30 cellular contexts compared by ENCODE assay signal in the genomic region with DNA sequence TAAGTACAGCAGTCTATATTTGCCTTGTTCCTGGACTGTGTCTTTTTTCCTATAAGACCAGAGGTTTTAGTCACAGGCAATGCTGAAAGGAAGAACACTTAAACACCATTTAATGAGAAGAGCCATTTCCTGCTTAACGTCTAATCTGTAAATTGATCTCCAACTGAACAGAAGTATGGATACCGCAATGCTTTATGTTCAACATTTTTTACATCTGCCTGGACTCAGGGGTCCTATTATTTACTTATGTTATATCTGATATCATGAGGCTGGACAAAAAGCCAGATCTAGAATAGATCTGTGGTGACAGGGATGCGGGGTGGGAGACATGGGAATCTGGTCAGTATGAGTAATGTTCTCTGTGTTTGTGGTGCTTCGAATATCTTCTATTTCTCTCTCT.
"Had no signal": no experiment of that assay in that cellular context is flagged by ENCODE, and none has a peak within 500 bp of the region (broad histone marks: within the 10 kb centered on the region; RNA-seq: fewer than 3 reads in every experiment).

No MANE protein-coding gene starts in this region.

- H3K27ac ChIP-seq: gastroesophageal sphincter, hepatocyte, ovary, prostate gland, uterus had no signal

- H3K9me3 Mint-ChIP-seq: stimulated activated memory B cell treated with anti-CD40 and anti-IgM and Interleukin-4, amounts not matched to agents 10 μg/mL and 1 μg/mL and 100 μg/mL, for 72 hours; type B pancreatic cell had no signal

- H2AFZ ChIP-seq: hepatocyte had no signal

- H3K36me3 Mint-ChIP-seq: activated naive CD4-positive, alpha-beta T cell treated with anti-CD3 and anti-CD28 coated beads, Interleukin-2, amount 50 U/mL, for 24 hours; naive B cell; stimulated activated memory B cell treated with anti-CD40 and anti-IgM and Interleukin-4, amounts not matched to agents 10 μg/mL and 1 μg/mL and 100 μg/mL, for 72 hours; type B pancreatic cell had no signal

- H3K9me3 ChIP-seq: gastroesophageal sphincter, ovary, prostate gland, uterus had no signal

- H3K36me3 ChIP-seq: gastroesophageal sphincter, ovary, prostate gland, uterus had no signal

- H3K4me3 Mint-ChIP-seq: activated CD4-positive, alpha-beta T cell treated with anti-CD3 and anti-CD28 coated beads for 36 hours; activated naive CD4-positive, alpha-beta T cell treated with anti-CD3 and anti-CD28 coated beads, Interleukin-2, amount 50 U/mL, for 24 hours; activated naive CD8-positive, alpha-beta T cell treated with anti-CD3 and anti-CD28 coated beads, Interleukin-2, amount 50 U/mL, for 24 hours; activated T-cell treated with anti-CD3 and anti-CD28 coated beads, Interleukin-2, amount 50 U/mL, for 24 hours; naive B cell; stimulated activated memory B cell treated with anti-CD40 and anti-IgM and Interleukin-4, amounts not matched to agents 10 μg/mL and 1 μg/mL and 100 μg/mL, for 72 hours; stimulated activated naive CD8-positive, alpha-beta T cell treated with anti-CD3 and anti-CD28 coated beads, Interleukin-15, amount 100 ng/mL, for 72 hours; T-helper 2 cell treated with Interferon-gamma antibody and Interleukin-4, amounts not matched to agents 5 μg/mL and 100 μg/mL, for 36 hours; type B pancreatic cell had no signal

- H3K4me3 ChIP-seq: gastroesophageal sphincter, hepatocyte, ovary, prostate gland, uterus had no signal

- FAIRE-seq: endothelial cell of umbilical vein, small intestine had no signal

- H3K79me2 ChIP-seq: hepatocyte had no signal

- H3K27me3 Mint-ChIP-seq: activated CD4-positive, alpha-beta T cell treated with anti-CD3 and anti-CD28 coated beads for 36 hours; activated naive CD4-positive, alpha-beta T cell treated with anti-CD3 and anti-CD28 coated beads, Interleukin-2, amount 50 U/mL, for 24 hours; activated naive CD8-positive, alpha-beta T cell treated with anti-CD3 and anti-CD28 coated beads, Interleukin-2, amount 50 U/mL, for 24 hours; activated T-cell treated with anti-CD3 and anti-CD28 coated beads, Interleukin-2, amount 50 U/mL, for 24 hours; naive B cell; stimulated activated memory B cell treated with anti-CD40 and anti-IgM and Interleukin-4, amounts not matched to agents 10 μg/mL and 1 μg/mL and 100 μg/mL, for 72 hours; stimulated activated naive CD8-positive, alpha-beta T cell treated with anti-CD3 and anti-CD28 coated beads, Interleukin-15, amount 100 ng/mL, for 72 hours; type B pancreatic cell had no signal

- H3K4me1 Mint-ChIP-seq: activated CD4-positive, alpha-beta T cell treated with anti-CD3 and anti-CD28 coated beads for 36 hours; activated naive CD4-positive, alpha-beta T cell treated with anti-CD3 and anti-CD28 coated beads, Interleukin-2, amount 50 U/mL, for 24 hours; activated naive CD8-positive, alpha-beta T cell treated with anti-CD3 and anti-CD28 coated beads, Interleukin-2, amount 50 U/mL, for 24 hours; naive B cell; stimulated activated memory B cell treated with anti-CD40 and anti-IgM and Interleukin-4, amounts not matched to agents 10 μg/mL and 1 μg/mL and 100 μg/mL, for 72 hours; stimulated activated naive CD8-positive, alpha-beta T cell treated with anti-CD3 and anti-CD28 coated beads, Interleukin-15, amount 100 ng/mL, for 72 hours had no signal

- H3K27me3 ChIP-seq: gastroesophageal sphincter, hepatocyte, ovary, uterus had no signal

- H3K27ac Mint-ChIP-seq: activated CD4-positive, alpha-beta T cell treated with anti-CD3 and anti-CD28 coated beads for 36 hours; activated naive CD4-positive, alpha-beta T cell treated with anti-CD3 and anti-CD28 coated beads, Interleukin-2, amount 50 U/mL, for 24 hours; activated naive CD8-positive, alpha-beta T cell treated with anti-CD3 and anti-CD28 coated beads, Interleukin-2, amount 50 U/mL, for 24 hours; activated T-cell treated with anti-CD3 and anti-CD28 coated beads, Interleukin-2, amount 50 U/mL, for 24 hours; naive B cell; stimulated activated memory B cell treated with anti-CD40 and anti-IgM and Interleukin-4, amounts not matched to agents 10 μg/mL and 1 μg/mL and 100 μg/mL, for 72 hours; stimulated activated naive CD8-positive, alpha-beta T cell treated with anti-CD3 and anti-CD28 coated beads, Interleukin-15, amount 100 ng/mL, for 72 hours; T-helper 2 cell treated with Interferon-gamma antibody and Interleukin-4, amounts not matched to agents 5 μg/mL and 100 μg/mL, for 36 hours; type B pancreatic cell had no signal

- DNase-seq: activated CD4-positive, alpha-beta T cell treated with anti-CD3 and anti-CD28 coated beads for 36 hours; activated CD4-positive, alpha-beta T cell treated with anti-CD3 and anti-CD28 coated beads, Interleukin-2, amount 50 U/mL, for 48 hours; activated CD4-positive, CD25-positive, alpha-beta regulatory T cell; activated CD8-positive, alpha-beta memory T cell treated with anti-CD3 and anti-CD28 coated beads, Interleukin-2, amount 50 U/mL, for 48 hours; activated naive CD8-positive, alpha-beta T cell treated with anti-CD3 and anti-CD28 coated beads, Interleukin-2, amount 50 U/mL, for 24 hours; activated T-cell treated with anti-CD3 and anti-CD28 coated beads, Interleukin-2, amount 50 U/mL, for 24 hours; amygdala; caudate nucleus; cortex of kidney; islet precursor cell; left cardiac atrium; left ventricle myocardium superior; naive B cell; ovary; retina; small intestine; stimulated activated CD4-positive, alpha-beta T cell treated with anti-CD3 and anti-CD28 coated beads, Interleukin-1b, Interleukin-23, amount 100 ng/mL, for 48 hours; stimulated activated CD4-positive, alpha-beta T cell treated with anti-CD3 and anti-CD28 coated beads, Interleukin-4, amount 100 ng/mL, for 4 hours; stimulated activated CD8-positive, alpha-beta memory T cell treated with anti-CD3 and anti-CD28 coated beads, Interleukin-4, amount 100 ng/mL, for 48 hours; stimulated activated naive CD8-positive, alpha-beta T cell treated with anti-CD3 and anti-CD28 coated beads, Interleukin-15, amount 100 ng/mL, for 72 hours; substantia nigra; uterus had no signal

- H3K4me2 ChIP-seq: hepatocyte had no signal

- H3K4me1 ChIP-seq: prostate gland, uterus had no signal
